Comparison of ENCODE assay signal across 1 cellular context in the genomic region with DNA sequence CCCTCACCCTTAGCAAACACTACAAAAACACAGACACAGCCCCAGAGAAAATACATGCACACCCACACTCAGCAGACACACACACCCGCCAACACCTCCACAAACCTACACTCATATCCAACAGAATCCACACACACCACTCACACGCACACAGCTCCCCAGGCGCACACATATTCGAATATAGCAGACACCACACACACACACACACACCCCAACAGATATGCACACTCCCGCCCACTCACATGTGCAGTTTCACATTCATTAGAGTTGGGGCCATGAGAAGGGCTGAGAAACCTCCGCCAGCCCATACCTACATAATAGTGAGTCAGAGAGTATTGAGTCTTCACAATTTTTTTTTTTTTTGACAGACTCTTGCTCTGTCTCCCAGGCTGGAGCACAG.
TF ChIP-seq lines count a peak whose summit lies in the region.

No MANE protein-coding gene starts in this region.

TF ChIP-seq in GM12878, 131 proteins besides CTCF, POLR2A, EP300 and RAD21 (continued from another document and continues in another):
- TF ChIP-seq CUX1 (IDR thresholded peaks at IDR 0.05; ENCODE audit: insufficient replicate concordance, low read depth, low read length) = no peak
- no peak for TF ChIP-seq POLR2AphosphoS5 (IDR thresholded peaks at IDR 0.05; ENCODE audit: low read length)
- no peak for TF ChIP-seq JUND (IDR thresholded peaks at IDR 0.05; ENCODE audit: low read depth, low read length)
- TF ChIP-seq BHLHE40 (IDR thresholded peaks at IDR 0.05; ENCODE audit: borderline replicate concordance in 1 of 2, low read depth in 2 of 2, low read length in 1 of 2) = peak; percentile 59 to 72; a peak in 2 of 4 replicates
- no peak for TF ChIP-seq E4F1 (IDR thresholded peaks at IDR 0.05; ENCODE audit: borderline replicate concordance, partially characterized antibody)
- TF ChIP-seq EGR1 (IDR thresholded peaks at IDR 0.05; ENCODE audit: borderline replicate concordance in 1 of 2, low read depth in 2 of 2, low read length in 2 of 2) = peak in 1 of 2 experiments; percentile 85; a peak in 2 of 3 replicates
- peak; percentile 35; the same call in 1 of the 2 replicates for TF ChIP-seq ZNF384 (IDR thresholded peaks at IDR 0.05; ENCODE audit: borderline replicate concordance, low read depth, low read length)
- TF ChIP-seq ATF7 (IDR thresholded peaks at IDR 0.05; ENCODE audit: low read depth) = peak; percentile 72
- no peak for TF ChIP-seq NFYA (IDR thresholded peaks at IDR 0.05; ENCODE audit: borderline replicate concordance, low read depth, low read length)
- TF ChIP-seq RAD51 (IDR thresholded peaks at IDR 0.05) = no peak
- TF ChIP-seq TBL1XR1 (IDR thresholded peaks at IDR 0.05; ENCODE audit: low read depth, low read length) = no peak
- no peak for TF ChIP-seq FOS (IDR thresholded peaks at IDR 0.05; ENCODE audit: borderline replicate concordance, extremely low read depth, insufficient read length)
- TF ChIP-seq, protein P1, sequence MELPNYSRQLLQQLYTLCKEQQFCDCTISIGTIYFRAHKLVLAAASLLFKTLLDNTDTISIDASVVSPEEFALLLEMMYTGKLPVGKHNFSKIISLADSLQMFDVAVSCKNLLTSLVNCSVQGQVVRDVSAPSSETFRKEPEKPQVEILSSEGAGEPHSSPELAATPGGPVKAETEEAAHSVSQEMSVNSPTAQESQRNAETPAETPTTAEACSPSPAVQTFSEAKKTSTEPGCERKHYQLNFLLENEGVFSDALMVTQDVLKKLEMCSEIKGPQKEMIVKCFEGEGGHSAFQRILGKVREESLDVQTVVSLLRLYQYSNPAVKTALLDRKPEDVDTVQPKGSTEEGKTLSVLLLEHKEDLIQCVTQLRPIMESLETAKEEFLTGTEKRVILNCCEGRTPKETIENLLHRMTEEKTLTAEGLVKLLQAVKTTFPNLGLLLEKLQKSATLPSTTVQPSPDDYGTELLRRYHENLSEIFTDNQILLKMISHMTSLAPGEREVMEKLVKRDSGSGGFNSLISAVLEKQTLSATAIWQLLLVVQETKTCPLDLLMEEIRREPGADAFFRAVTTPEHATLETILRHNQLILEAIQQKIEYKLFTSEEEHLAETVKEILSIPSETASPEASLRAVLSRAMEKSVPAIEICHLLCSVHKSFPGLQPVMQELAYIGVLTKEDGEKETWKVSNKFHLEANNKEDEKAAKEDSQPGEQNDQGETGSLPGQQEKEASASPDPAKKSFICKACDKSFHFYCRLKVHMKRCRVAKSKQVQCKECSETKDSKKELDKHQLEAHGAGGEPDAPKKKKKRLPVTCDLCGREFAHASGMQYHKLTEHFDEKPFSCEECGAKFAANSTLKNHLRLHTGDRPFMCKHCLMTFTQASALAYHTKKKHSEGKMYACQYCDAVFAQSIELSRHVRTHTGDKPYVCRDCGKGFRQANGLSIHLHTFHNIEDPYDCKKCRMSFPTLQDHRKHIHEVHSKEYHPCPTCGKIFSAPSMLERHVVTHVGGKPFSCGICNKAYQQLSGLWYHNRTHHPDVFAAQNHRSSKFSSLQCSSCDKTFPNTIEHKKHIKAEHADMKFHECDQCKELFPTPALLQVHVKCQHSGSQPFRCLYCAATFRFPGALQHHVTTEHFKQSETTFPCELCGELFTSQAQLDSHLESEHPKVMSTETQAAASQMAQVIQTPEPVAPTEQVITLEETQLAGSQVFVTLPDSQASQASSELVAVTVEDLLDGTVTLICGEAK (IDR thresholded peaks at IDR 0.05; ENCODE audit: borderline replicate concordance) = no peak
- TF ChIP-seq, protein P2, sequence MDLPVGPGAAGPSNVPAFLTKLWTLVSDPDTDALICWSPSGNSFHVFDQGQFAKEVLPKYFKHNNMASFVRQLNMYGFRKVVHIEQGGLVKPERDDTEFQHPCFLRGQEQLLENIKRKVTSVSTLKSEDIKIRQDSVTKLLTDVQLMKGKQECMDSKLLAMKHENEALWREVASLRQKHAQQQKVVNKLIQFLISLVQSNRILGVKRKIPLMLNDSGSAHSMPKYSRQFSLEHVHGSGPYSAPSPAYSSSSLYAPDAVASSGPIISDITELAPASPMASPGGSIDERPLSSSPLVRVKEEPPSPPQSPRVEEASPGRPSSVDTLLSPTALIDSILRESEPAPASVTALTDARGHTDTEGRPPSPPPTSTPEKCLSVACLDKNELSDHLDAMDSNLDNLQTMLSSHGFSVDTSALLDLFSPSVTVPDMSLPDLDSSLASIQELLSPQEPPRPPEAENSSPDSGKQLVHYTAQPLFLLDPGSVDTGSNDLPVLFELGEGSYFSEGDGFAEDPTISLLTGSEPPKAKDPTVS (IDR thresholded peaks at IDR 0.05; ENCODE audit: low read depth, low read length) = no peak
- peak; percentile 58; the same call in 1 of the 3 replicates for TF ChIP-seq POU2F2 (IDR thresholded peaks at IDR 0.05; ENCODE audit: borderline replicate concordance, low read depth, low read length)
- no peak for TF ChIP-seq MXI1 (IDR thresholded peaks at IDR 0.05; ENCODE audit: low read depth, low read length)
- no peak for TF ChIP-seq NFXL1 (IDR thresholded peaks at IDR 0.05; ENCODE audit: borderline replicate concordance)
- no peak for TF ChIP-seq PAX5 (IDR thresholded peaks at IDR 0.05; ENCODE audit: borderline replicate concordance, low read depth, low read length)
- TF ChIP-seq MEF2A (IDR thresholded peaks at IDR 0.05; ENCODE audit: insufficient read depth, low read depth, low read length) = no peak
- TF ChIP-seq BCL3 (IDR thresholded peaks at IDR 0.05; ENCODE audit: borderline replicate concordance, insufficient read depth, low read depth, low read length, poor library complexity, severe bottlenecking) = no peak
- TF ChIP-seq SPI1 (IDR thresholded peaks at IDR 0.05; ENCODE audit: borderline replicate concordance, insufficient read depth, low read depth, low read length) = no peak
- TF ChIP-seq ZNF592 (IDR thresholded peaks at IDR 0.05) = no peak
- TF ChIP-seq JUNB (IDR thresholded peaks at IDR 0.05) = no peak
- no peak for TF ChIP-seq PBX3 (IDR thresholded peaks at IDR 0.05; ENCODE audit: insufficient replicate concordance, low read depth, low read length)
- peak in 1 of 2 experiments; percentile 37; a peak in 1 of 4 replicates for TF ChIP-seq IKZF2 (IDR thresholded peaks at IDR 0.05)
- TF ChIP-seq SIX5 (IDR thresholded peaks at IDR 0.05; ENCODE audit: low read depth, low read length, severe bottlenecking) = no peak
- no peak for TF ChIP-seq SMARCA5 (IDR thresholded peaks at IDR 0.05)
- TF ChIP-seq RELB (IDR thresholded peaks at IDR 0.05; ENCODE audit: low read depth) = 0 out of 2 replicates have a peak, but pooled peaks have one; percentile 18
- TF ChIP-seq CBFB (IDR thresholded peaks at IDR 0.05; ENCODE audit: low read depth) = no peak
- TF ChIP-seq RUNX3 (IDR thresholded peaks at IDR 0.05; ENCODE audit: low read length) = peak; percentile 23; the same call in 1 of the 2 replicates
- TF ChIP-seq IRF4 (IDR thresholded peaks at IDR 0.05; ENCODE audit: low read depth, low read length) = peak; percentile 85; the same call in 1 of the 2 replicates
- no peak for TF ChIP-seq HDAC2 (IDR thresholded peaks at IDR 0.05)
